ENCODE assay signal across 8 cellular contexts in genomic region chr9:129109952-129110739, GRCh38. TPM values are rescaled to one million over a fixed set of nuclear protein-coding genes. Genes with fewer than 3 reads are reported as not detected.
DNase-seq lines count a peak whose midpoint lies in the region; ATAC-seq and TF ChIP-seq lines count a peak whose summit lies in the region.

No MANE protein-coding gene starts in this region.

- H3K27ac ChIP-seq in DOHH2 (ENCODE audit: low read depth, low read length) (no peak overlapping the region), H9 (ENCODE audit: insufficient read length, low read depth, low read length) (no peak overlapping the region), aorta (ENCODE audit: low read depth in 1 of 2, low read length in 2 of 2) (peak overlapping the region in 1 of 2 donors; percentile 22)

- no peak overlapping the region for H4K91ac ChIP-seq in H9 (ENCODE audit: insufficient read length, low read depth, low read length)

- H2BK5ac ChIP-seq in H9 (ENCODE audit: insufficient read length, low read length) = no peak overlapping the region

- H3K79me2 ChIP-seq in DOHH2 (ENCODE audit: control insufficient read depth, low read length) (peaks cover 39% of the 10 kb centered on the region), H9 (ENCODE audit: insufficient read depth, low read length) (peaks cover 4% of the 10 kb centered on the region; the same call in 1 of the 2 replicates)

- H3K4me2 ChIP-seq in DOHH2 (ENCODE audit: low read length) (peak overlapping the region; percentile 98), H9 (ENCODE audit: insufficient read depth, insufficient read length, low read length) (peak overlapping the region; percentile 85)

- H2BK120ac ChIP-seq in H9 (ENCODE audit: low read depth, low read length, poor library complexity, severe bottlenecking) = no peak overlapping the region

- peaks cover 10 to 21% of the 10 kb centered on the region in 2 experiments for H3K4me1 Mint-ChIP-seq in H9

- H3F3A ChIP-seq in DOHH2 (ENCODE audit: control insufficient read depth, insufficient read depth) = peaks cover 5% of the 10 kb centered on the region

- TF ChIP-seq CTCF in DOHH2 (IDR thresholded peaks at IDR 0.05; ENCODE audit: low read depth, low read length, poor library complexity, severe bottlenecking) (no peak), H9 (conservative IDR thresholded peaks at IDR 0.05) (no peak), mucosa of descending colon (IDR thresholded peaks at IDR 0.05) (no peak)

- no peak overlapping the region for H3T11ph ChIP-seq in H9 (ENCODE audit: low read length)

- ATAC-seq in mucosa of descending colon = peak; percentile 48
- ATAC-seq in aorta (ENCODE audit: low FRiP score) = peak; percentile 31
- no peak for ATAC-seq in GM21390 (IDR thresholded peaks at IDR 0.05; ENCODE audit: unreplicated experiment)
- no peak for ATAC-seq in GM21367 (IDR thresholded peaks at IDR 0.05; ENCODE audit: unreplicated experiment)

- peaks cover 0 to 4% (median 0%) of the 10 kb centered on the region in 3 experiments; a peak in 1 of 7 replicates for H3K36me3 Mint-ChIP-seq in H9 (ENCODE audit: insufficient read depth in 1 of 3, low read depth in 3 of 3)

- H3K79me1 ChIP-seq in H9 (ENCODE audit: insufficient read depth, low read depth, low read length, poor library complexity, severe bottlenecking) = no peaks in the 10 kb centered on the region

- no peak overlapping the region for H3K56ac ChIP-seq in H9 (ENCODE audit: insufficient read length, low read depth, low read length)

- no peak overlapping the region for H3K27ac Mint-ChIP-seq in H9

- H3K14ac ChIP-seq in H9 (ENCODE audit: insufficient read depth, low read length) = no peak overlapping the region

- WGBS in H9 (ENCODE audit: extremely low coverage, insufficient read length, low lambda C conversion rate) = no CpG with 5 or more reads among the region's 64 CpGs
- WGBS in aorta, 2 donors = 1% methylated on average over 56 to 64 of the region's 64 CpGs

- H3K9me3 ChIP-seq in DOHH2 (ENCODE audit: control insufficient read depth, insufficient read depth, low read length) (no peaks in the 10 kb centered on the region), H9 (ENCODE audit: control insufficient read depth, low read depth, low read length) (no peaks in the 10 kb centered on the region), mucosa of descending colon (no peaks in the 10 kb centered on the region), aorta (ENCODE audit: control insufficient read depth, low read length) (no peaks in the 10 kb centered on the region)

- no peak overlapping the region for H3K9ac ChIP-seq in H9 (ENCODE audit: extremely low read depth, insufficient read length, low read length)

- H2BK20ac ChIP-seq in H9 (ENCODE audit: low read depth, low read length, poor library complexity, severe bottlenecking) = no peak overlapping the region

- intact Hi-C loops in mucosa of descending colon (cut with DNase I, micrococcal nuclease) = no loop called here
- intact Hi-C loops in aorta (cut with DNase I) = loop anchor here in 1 of 2 donors (2.0 kb wide), 1 partner anchor 29 kb away; the partner anchor contains the start of gene DOLPP1

- H3K4me1 ChIP-seq in DOHH2 (ENCODE audit: control insufficient read depth, low read length) (peaks cover 25% of the 10 kb centered on the region), H9 (ENCODE audit: insufficient read depth, low read length) (no peaks in the 10 kb centered on the region), mucosa of descending colon (ENCODE audit: low read depth) (peaks cover 36% of the 10 kb centered on the region), aorta (ENCODE audit: control insufficient read depth in 1 of 2, insufficient read depth in 2 of 2, low read length in 2 of 2) (no peaks in the 10 kb centered on the region)

- H3K4me3 Mint-ChIP-seq in H9 = peak overlapping the region; percentile 94 to 98

- no peaks in the 10 kb centered on the region for H3K9me2 ChIP-seq in DOHH2 (replicated peaks; ENCODE audit: control insufficient read depth, low read length)

- no peaks in the 10 kb centered on the region; the same call in 1 of the 2 replicates for H4K20me1 ChIP-seq in DOHH2 (ENCODE audit: control insufficient read depth, insufficient read depth, low read depth, low read length)
- no peaks in the 10 kb centered on the region for H4K20me1 ChIP-seq in H9 (ENCODE audit: control insufficient read depth, insufficient read depth, insufficient read length)

- no peak overlapping the region for H4K8ac ChIP-seq in H9 (replicated peaks; ENCODE audit: insufficient read length, low read depth, low read length)

- no peak overlapping the region for H4K5ac ChIP-seq in H9 (ENCODE audit: insufficient read length, low read depth, low read length)

- no peaks in the 10 kb centered on the region for H3K9me3 Mint-ChIP-seq in H9

- H3K27me3 ChIP-seq in DOHH2 (ENCODE audit: control insufficient read depth, low read length) (peaks cover 7% of the 10 kb centered on the region; the same call in 1 of the 2 replicates), H9 (ENCODE audit: insufficient read depth, low read length) (no peaks in the 10 kb centered on the region; the same call in 1 of the 2 replicates), aorta (ENCODE audit: control insufficient read depth in 1 of 2, insufficient read depth in 2 of 2, low read length in 1 of 2) (no peaks in the 10 kb centered on the region)

- no peak overlapping the region for H2BK12ac ChIP-seq in H9 (ENCODE audit: insufficient read length, low read depth, low read length)

- peaks cover 12% of the 10 kb centered on the region for H3K23me2 ChIP-seq in H9 (ENCODE audit: insufficient read length, low read depth, low read length, poor library complexity, severe bottlenecking)

- no peak overlapping the region for H2AFZ ChIP-seq in H9 (ENCODE audit: low read length)

- no peak overlapping the region for H3K4ac ChIP-seq in H9 (ENCODE audit: low read depth, low read length)

- no peak overlapping the region for H2BK15ac ChIP-seq in H9 (ENCODE audit: low read depth, low read length)

- H3K36me3 ChIP-seq in DOHH2 (ENCODE audit: control insufficient read depth, low read length) (no peaks in the 10 kb centered on the region), mucosa of descending colon (ENCODE audit: low read depth) (peaks cover 4% of the 10 kb centered on the region), aorta (ENCODE audit: control insufficient read depth in 1 of 2, insufficient read depth in 2 of 2, low read length in 1 of 2) (no peaks in the 10 kb centered on the region)

- H3K23ac ChIP-seq in H9 (ENCODE audit: insufficient read length, low read depth, low read length) = no peak overlapping the region

- DNase-seq in H9 = no peak
- DNase-seq in RKO (ENCODE audit: low spot score) = peak; percentile 74
- DNase-seq in effector CD4-positive, alpha-beta T cell = peak; percentile 6
- no peak for DNase-seq in mucosa of descending colon
- DNase-seq in aorta = peak; percentile 66 to 84

- H3K18ac ChIP-seq in H9 (ENCODE audit: insufficient read length, low read depth, low read length) = no peak overlapping the region

- no peak overlapping the region for H2AK5ac ChIP-seq in H9 (ENCODE audit: insufficient read length, low read length)

- H3K27me3 Mint-ChIP-seq in H9 (ENCODE audit: low read depth) = peaks cover 26% of the 10 kb centered on the region

- H3K4me3 ChIP-seq in DOHH2 (ENCODE audit: low read length) (peak overlapping the region; percentile 82; the same call in 1 of the 2 replicates), mucosa of descending colon (peak overlapping the region; percentile 36), aorta (ENCODE audit: low read length in 2 of 2) (peak overlapping the region; percentile 78 to 82)

RNA-seq across cellular contexts. Expression of gene CRAT, which starts 0.4 kb away (rescaled TPM):
- total RNA-seq in H9 (2021) = 15.0 and 15.7 TPM in 2 replicates
- 10 to 100 TPM; 62.0 to 86.5 (median 71.2) TPM for total RNA-seq in mucosa of descending colon
- 10 to 100 TPM; 42.0 to 48.4 TPM for total RNA-seq in aorta
- polyA plus RNA-seq in aorta = 10 to 100 TPM; 26.8 to 51.1 TPM

RNA-seq across cellular contexts. Expression of gene PTPA, which starts 1.1 kb away (rescaled TPM):
- total RNA-seq in H9 (2021) = 140 and 145 TPM in 2 replicates
- 100 to 1,000 TPM in 2 of 3 donors, 10 to 100 TPM in 1; 95.3 to 109 (median 109) TPM for total RNA-seq in mucosa of descending colon
- total RNA-seq in aorta = 100 to 1,000 TPM in 1 of 2 donors, 10 to 100 TPM in 1; 80.3 to 156 TPM
- polyA plus RNA-seq in aorta = 10 to 100 TPM; 60.6 to 73.2 TPM

RNA-seq across cellular contexts. Expression of gene DOLPP1, which starts 29.2 kb away (rescaled TPM):
- total RNA-seq in H9 (2021) = 42.6 and 43.3 TPM in 2 replicates
- total RNA-seq in mucosa of descending colon = 10 to 100 TPM; 27.6 to 59.7 (median 48.3) TPM
- 1 to 10 TPM; 4.0 to 5.1 TPM for total RNA-seq in aorta
- polyA plus RNA-seq in aorta = 1 to 10 TPM; 2.1 to 4.9 TPM

Comparison
In these comparisons a context has a peak if more than half of its experiments do, and no peak if none do; other contexts are left out.
1. DNase-seq: peak in RKO (single experiment), effector CD4-positive, alpha-beta T cell (single experiment) and aorta (2 of 2); none in H9 (single experiment) and mucosa of descending colon (0 of 3).
2. ATAC-seq: peak in mucosa of descending colon (single experiment) and aorta (single experiment); none in GM21390 (single experiment) and GM21367 (single experiment).
3. Peak in every context shown above with its lines, with median percentiles within 50 percentile points of each other: H3K4me3 ChIP-seq.